21 cellular contexts compared by ENCODE assay signal in the genomic region with DNA sequence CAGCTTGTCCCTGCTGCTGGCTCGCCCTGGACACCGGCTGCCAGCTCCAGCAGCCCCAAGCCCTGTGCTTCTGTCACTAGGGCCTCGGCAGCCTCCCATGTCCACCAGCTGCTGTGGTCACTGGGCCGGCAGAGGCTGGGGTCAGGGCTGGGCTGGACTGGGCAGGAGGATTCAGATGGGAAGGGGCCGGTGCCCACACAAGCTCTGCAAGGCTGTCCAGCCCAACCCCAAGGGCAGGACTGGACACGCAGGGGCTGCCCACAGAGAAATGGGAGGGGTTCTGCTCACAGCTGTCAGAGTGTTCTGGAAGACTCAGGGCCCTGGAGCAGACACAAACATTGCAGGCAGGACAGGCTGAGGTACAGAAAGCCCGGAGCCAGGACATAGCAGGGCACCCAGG.
DNase-seq lines count a peak whose midpoint lies in the region; ATAC-seq and TF ChIP-seq lines count a peak whose summit lies in the region.
"Had no signal": no experiment of that assay in that cellular context is flagged by ENCODE, and none has a peak within 500 bp of the region (broad histone marks: within the 10 kb centered on the region; RNA-seq: fewer than 3 reads in every experiment).

No MANE protein-coding gene starts in this region.

- H3K36me3 ChIP-seq in NT2/D1 (ENCODE audit: insufficient read depth, insufficient read length, low read length) (no peaks in the 10 kb centered on the region), osteoblast (ENCODE audit: insufficient read depth, low read length) (no peaks in the 10 kb centered on the region)

- H3K36me3 Mint-ChIP-seq in type B pancreatic cell, result no peaks in the 10 kb centered on the region
- H3K36me3 Mint-ChIP-seq: CD4-positive, alpha-beta memory T cell had no signal

- DNase-seq in HPDE6-E6E7 (ENCODE audit: extremely low spot score), result peak; percentile 83
- DNase-seq in NT2/D1 (ENCODE audit: low read depth, low spot score), result no peak
- peak; percentile 57 for DNase-seq in osteoblast (ENCODE audit: insufficient read length, low spot score, missing footprints)
- DNase-seq in activated CD8-positive, alpha-beta memory T cell treated with anti-CD3 and anti-CD28 coated beads, Interleukin-2, amount 50 U/mL, for 4 hours, result no peak
- DNase-seq in type B pancreatic cell (ENCODE audit: extremely low spot score, unreplicated experiment), result no peak
- DNase-seq: Caco-2; CD4-positive, alpha-beta memory T cell; DMS 273 treated with DMSO at 0.1 percent for 48 hours; DMS79 treated with DMSO at 0.1 percent for 48 hours; H9; Karpas-422; NCI-H1694; NCI-H2081; NCI-H2171 treated with DMSO at 0.1 percent for 48 hours; NCI-H446 treated with DMSO at 0.1 percent for 48 hours; NCI-H526 treated with DMSO at 0.1 percent for 48 hours; SHP77 treated with DMSO at 0.1 percent for 48 hours; SK-N-SH had no signal

- no peaks in the 10 kb centered on the region for H3K9me3 Mint-ChIP-seq in type B pancreatic cell
- H3K9me3 Mint-ChIP-seq: CD4-positive, alpha-beta memory T cell; H9 had no signal

- H3K4me1 ChIP-seq in NT2/D1 (ENCODE audit: insufficient read depth, insufficient read length), result peaks cover 34% of the 10 kb centered on the region
- no peaks in the 10 kb centered on the region for H3K4me1 ChIP-seq in osteoblast (ENCODE audit: insufficient read depth, low read length)

- no peaks in the 10 kb centered on the region for H4K20me1 ChIP-seq in osteoblast (ENCODE audit: insufficient read depth, low read length)

- no peak overlapping the region for H3K27ac ChIP-seq in osteoblast (ENCODE audit: low read depth, low read length)

- H3K4me3 Mint-ChIP-seq in type B pancreatic cell, result no peak overlapping the region
- H3K4me3 Mint-ChIP-seq: CD4-positive, alpha-beta memory T cell; H9 had no signal

- H3K9me3 ChIP-seq in NT2/D1 (ENCODE audit: insufficient read depth, low read length) (no peaks in the 10 kb centered on the region), osteoblast (ENCODE audit: low read depth, low read length) (no peaks in the 10 kb centered on the region)
- H3K9me3 ChIP-seq: BLaER1 treated with 17β-estradiol and CSF1 and Interleukin-3, amounts not matched to agents 10 nM and 100 nM; Caco-2; SK-N-SH had no signal

- H3K27me3 ChIP-seq in NT2/D1 (ENCODE audit: insufficient read depth, insufficient read length) (no peaks in the 10 kb centered on the region), osteoblast (ENCODE audit: insufficient read depth, low read length) (no peaks in the 10 kb centered on the region)
- H3K27me3 ChIP-seq: BLaER1 treated with 17β-estradiol and CSF1 and Interleukin-3, amounts not matched to agents 10 nM and 100 nM had no signal

- peak; percentile 23 for ATAC-seq in esophagus mucosa
- ATAC-seq in HG02759 (IDR thresholded peaks at IDR 0.05; ENCODE audit: unreplicated experiment), result no peak

- H3K79me2 ChIP-seq in osteoblast (ENCODE audit: insufficient read depth, low read length), result no peaks in the 10 kb centered on the region

- no peak overlapping the region for H3K27ac Mint-ChIP-seq in type B pancreatic cell
- H3K27ac Mint-ChIP-seq: CD4-positive, alpha-beta memory T cell had no signal

- H3K9ac ChIP-seq in NT2/D1 (ENCODE audit: insufficient read length, low read depth), result peak overlapping the region; percentile 25
- H3K9ac ChIP-seq: SK-N-SH had no signal

- peaks cover 12% of the 10 kb centered on the region for H3K4me1 Mint-ChIP-seq in type B pancreatic cell (ENCODE audit: unreplicated experiment)
- H3K4me1 Mint-ChIP-seq: CD4-positive, alpha-beta memory T cell had no signal

- no peak overlapping the region for H3K4me2 ChIP-seq in osteoblast (ENCODE audit: insufficient read depth, low read length)
- H3K4me2 ChIP-seq: BLaER1 treated with 17β-estradiol and CSF1 and Interleukin-3, amounts not matched to agents 10 nM and 100 nM; SK-N-SH had no signal

- no peak for TF ChIP-seq CTCF in osteoblast (IDR thresholded peaks at IDR 0.05; ENCODE audit: extremely low read depth, low read depth, low read length)
- TF ChIP-seq CTCF in type B pancreatic cell (conservative IDR thresholded peaks at IDR 0.05), result no peak

- no peaks in the 10 kb centered on the region for H3K27me3 Mint-ChIP-seq in type B pancreatic cell
- H3K27me3 Mint-ChIP-seq: CD4-positive, alpha-beta memory T cell had no signal

- H2AFZ ChIP-seq in osteoblast (ENCODE audit: low read length), result no peak overlapping the region

- no peak overlapping the region for H3K4me3 ChIP-seq in NT2/D1 (ENCODE audit: insufficient read length, low read depth)
- H3K4me3 ChIP-seq in osteoblast (ENCODE audit: insufficient read depth, low read length), result no peak overlapping the region
- H3K4me3 ChIP-seq: BLaER1 treated with 17β-estradiol and CSF1 and Interleukin-3, amounts not matched to agents 10 nM and 100 nM had no signal

Comparison
In these comparisons a context has a peak if more than half of its experiments do, and no peak if none do; other contexts are left out.
1. DNase-seq: peak in HPDE6-E6E7 (single experiment) and osteoblast (single experiment); none in NT2/D1 (single experiment), activated CD8-positive, alpha-beta memory T cell treated with anti-CD3 and anti-CD28 coated beads, Interleukin-2, amount 50 U/mL, for 4 hours (single experiment) and type B pancreatic cell (single experiment).